In genomic region chr11:64767344-64768299, GRCh38 we compare ENCODE assay signal across 8 cellular contexts. TPM values are rescaled to one million over a fixed set of nuclear protein-coding genes. Genes with fewer than 3 reads are reported as not detected.
DNase-seq lines count a peak whose midpoint lies in the region; ATAC-seq and TF ChIP-seq lines count a peak whose summit lies in the region.

No MANE protein-coding gene starts in this region.

- H3K4me3 ChIP-seq in AG04450 (ENCODE audit: low read depth, low read length): no peak overlapping the region
- no peak overlapping the region for H3K4me3 ChIP-seq in cardiac muscle cell
- no peak overlapping the region for H3K4me3 ChIP-seq in retinal pigment epithelial cell (ENCODE audit: low read length)

- peaks cover 28% of the 10 kb centered on the region for H3K4me1 ChIP-seq in cardiac muscle cell (ENCODE audit: low read depth)

- in situ Hi-C loops in GM13976 (cut with MboI; ENCODE audit: low sequenced_read_pairs, unreplicated experiment): no loop called here

- H3K27me3 ChIP-seq in AG04450 (ENCODE audit: control insufficient read depth, insufficient read depth, low read length) (no peaks in the 10 kb centered on the region), cardiac muscle cell (no peaks in the 10 kb centered on the region)

- TF ChIP-seq CTCF in AG04450 (IDR thresholded peaks at IDR 0.05; ENCODE audit: low read depth, low read length): peak; percentile 64
- peak; percentile 86 for TF ChIP-seq CTCF in GM13976 (IDR thresholded peaks at IDR 0.05; ENCODE audit: borderline replicate concordance, control extremely low read depth, extremely low read depth, insufficient read depth, missing control alignments)
- TF ChIP-seq CTCF in cardiac muscle cell (IDR thresholded peaks at IDR 0.05; ENCODE audit: low read depth, low read length): peak; percentile 80
- TF ChIP-seq CTCF in retinal pigment epithelial cell (conservative IDR thresholded peaks at IDR 0.05; ENCODE audit: low read depth, low read length): peak; percentile 83

- no peak for TF ChIP-seq POLR2A in GM18505 (IDR thresholded peaks at IDR 0.05; ENCODE audit: borderline replicate concordance, extremely low read depth, insufficient read depth, insufficient read length)

- DNase-seq in AG04450 (ENCODE audit: low read depth, low spot score) (no peak), GM13976 (ENCODE audit: low spot score) (peak; percentile 64), RKO (ENCODE audit: low spot score) (peak; percentile 64), cardiac muscle cell (ENCODE audit: low read depth in 1 of 2, low spot score in 1 of 2) (peak; percentile 82 to 86), retinal pigment epithelial cell (ENCODE audit: low read depth) (no peak)
- DNase-seq in activated effector memory CD4-positive, alpha-beta T cell treated with anti-CD3 and anti-CD28 coated beads, Interleukin-2, amount 50 U/mL, for 16 hours: peak; percentile 91

- CTCF ChIA-PET in AG04450 (lab: Charles Lee): interaction anchor here (0.6 to 2.1 kb wide), 5 partner anchors 9 to 116 kb away, joined by 3 to 11 read pairs (median 4); partner anchors contain the start of gene SF1

- H3K9me3 ChIP-seq in AG04450 (ENCODE audit: control insufficient read depth, insufficient read depth, low read length) (no peaks in the 10 kb centered on the region), cardiac muscle cell (ENCODE audit: low read depth) (no peaks in the 10 kb centered on the region)

- H3K36me3 ChIP-seq in cardiac muscle cell: peaks cover 84% of the 10 kb centered on the region

- POLR2A ChIA-PET in AG04450 (lab: Yijun Ruan, JAX): no interaction called here

- ATAC-seq in GM18873 (IDR thresholded peaks at IDR 0.05; ENCODE audit: low FRiP score, unreplicated experiment): no peak
- ATAC-seq in GM18505 (IDR thresholded peaks at IDR 0.05; ENCODE audit: unreplicated experiment): no peak

- no peak overlapping the region for H3K27ac ChIP-seq in AG04450 (ENCODE audit: low read depth, low read length)
- peak overlapping the region; percentile 15 for H3K27ac ChIP-seq in cardiac muscle cell

RNA-seq across cellular contexts. Expression of gene PYGM, which starts 7.8 kb away (rescaled TPM):
- polyA plus RNA-seq in AG04450 (2011; rRNA removed) (0.14 and 0.20 TPM in 2 replicates), cardiac muscle cell (244 and 260 TPM in 2 replicates)
- 1.1 TPM in 2 replicates for polyA minus RNA-seq in AG04450 (2011; rRNA and poly(A)+ RNA removed)
- total RNA-seq in cardiac muscle cell: 246 and 281 TPM in 2 replicates

RNA-seq across cellular contexts. Expression of gene SF1, which starts 10.7 kb away (rescaled TPM):
- polyA plus RNA-seq in AG04450 (2011; rRNA removed) (55.9 and 56.8 TPM in 2 replicates), cardiac muscle cell (143 and 233 TPM in 2 replicates)
- polyA minus RNA-seq in AG04450 (2011; rRNA and poly(A)+ RNA removed): 69.1 and 81.7 TPM in 2 replicates
- total RNA-seq in cardiac muscle cell: 168 and 360 TPM in 2 replicates

RNA-seq across cellular contexts. Expression of gene RASGRP2, which starts 23.7 kb away (rescaled TPM):
- polyA plus RNA-seq in AG04450 (2011; rRNA removed) (0.16 and 0.43 TPM in 2 replicates), cardiac muscle cell (60.8 and 64.0 TPM in 2 replicates)
- polyA minus RNA-seq in AG04450 (2011; rRNA and poly(A)+ RNA removed): 0.48 and 0.78 TPM in 2 replicates
- total RNA-seq in cardiac muscle cell: 29.5 and 60.8 TPM in 2 replicates

RNA-seq across cellular contexts. Expression of gene MAP4K2, which starts 35.4 kb away (rescaled TPM):
- polyA plus RNA-seq in AG04450 (2011; rRNA removed) (9.9 and 14.1 TPM in 2 replicates), cardiac muscle cell (16.1 and 31.1 TPM in 2 replicates)
- polyA minus RNA-seq in AG04450 (2011; rRNA and poly(A)+ RNA removed): 12.5 and 15.4 TPM in 2 replicates
- 24.3 and 35.9 TPM in 2 replicates for total RNA-seq in cardiac muscle cell

RNA-seq across cellular contexts. Expression of gene MEN1, which starts 42.7 kb away (rescaled TPM):
- polyA plus RNA-seq in AG04450 (2011; rRNA removed) (15.0 and 22.3 TPM in 2 replicates), cardiac muscle cell (57.5 and 62.1 TPM in 2 replicates)
- 11.5 and 17.1 TPM in 2 replicates for polyA minus RNA-seq in AG04450 (2011; rRNA and poly(A)+ RNA removed)
- 26.7 and 27.7 TPM in 2 replicates for total RNA-seq in cardiac muscle cell

Comparison
In these comparisons a context has a peak if more than half of its experiments do, and no peak if none do; other contexts are left out.
1. DNase-seq: peak in GM13976 (single experiment), RKO (single experiment), activated effector memory CD4-positive, alpha-beta T cell treated with anti-CD3 and anti-CD28 coated beads, Interleukin-2, amount 50 U/mL, for 16 hours (single experiment) and cardiac muscle cell (2 of 2); none in AG04450 (single experiment) and retinal pigment epithelial cell (single experiment).
2. RNA of gene PYGM, which starts 7.8 kb away (polyA plus RNA-seq): 244 to 260 TPM in cardiac muscle cell; 0.14 to 0.20 TPM in AG04450; every median in the first group is over 100 times any median in the second.
3. RNA of gene RASGRP2, which starts 23.7 kb away (polyA plus RNA-seq): 60.8 to 64.0 TPM in cardiac muscle cell; 0.16 to 0.43 TPM in AG04450; every median in the first group is over 10 times any median in the second.
4. Peak in every context shown above with its lines, with median percentiles within 50 percentile points of each other: CTCF ChIP-seq.